8 cellular contexts compared by ENCODE assay signal in the genomic region with DNA sequence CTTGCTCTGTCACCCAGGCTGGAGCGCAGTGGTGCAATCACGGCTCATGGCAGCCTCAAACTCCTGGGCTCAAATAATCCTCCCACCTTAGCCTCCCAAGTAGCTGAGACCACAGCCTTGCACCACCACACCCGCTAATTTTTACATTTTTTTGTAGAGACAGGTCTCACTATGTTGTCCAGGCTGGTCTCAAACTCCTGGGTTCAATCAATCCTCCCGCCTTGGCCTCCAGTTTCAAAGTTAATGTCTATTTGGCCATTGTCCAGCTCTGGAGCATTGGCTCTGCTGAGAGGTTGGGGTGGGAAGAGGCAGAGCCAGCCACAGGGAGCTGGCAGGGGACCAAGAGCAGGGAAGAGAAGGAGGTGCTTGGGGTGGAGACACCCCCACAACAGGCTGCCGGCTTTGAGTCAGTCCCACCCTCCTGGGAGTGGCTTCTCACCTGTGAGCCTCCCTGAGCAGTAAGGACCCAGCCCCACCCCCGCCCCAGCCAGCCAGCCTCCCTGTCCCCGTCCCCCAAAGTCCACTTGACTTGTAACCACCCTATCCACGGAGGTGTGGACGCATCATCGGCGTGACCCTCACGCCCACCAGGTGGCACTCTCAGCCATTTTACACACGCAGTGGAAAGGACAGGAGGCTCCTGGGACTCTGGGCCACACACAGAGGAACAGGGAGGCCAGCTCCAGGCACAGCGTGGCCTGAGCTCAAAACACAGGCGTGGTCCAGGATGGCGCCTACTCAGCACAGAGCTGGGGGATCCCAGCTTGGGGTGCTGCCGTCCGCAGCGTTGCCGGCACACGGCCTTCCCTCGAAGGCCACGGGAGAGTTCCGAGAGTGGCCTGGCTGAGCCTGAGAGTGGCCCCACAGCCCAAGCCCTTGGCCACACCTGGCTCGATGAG. TPM values are rescaled to one million over a fixed set of nuclear protein-coding genes. Genes with fewer than 3 reads are reported as not detected.
A peak's percentile ranks its signal among the peaks of the same experiment; 100 is the strongest.
DNase-seq lines count a peak whose midpoint lies in the region; ATAC-seq and TF ChIP-seq lines count a peak whose summit lies in the region.

No MANE protein-coding gene starts in this region.

- no CpG with 5 or more reads among the region's 25 CpGs for WGBS in H9 (ENCODE audit: extremely low coverage, insufficient read length, low lambda C conversion rate)

- no peaks in the 10 kb centered on the region for H3K4me1 ChIP-seq in H9 (ENCODE audit: insufficient read depth, low read length)

- H4K8ac ChIP-seq in H9 (replicated peaks; ENCODE audit: insufficient read length, low read depth, low read length): no peak overlapping the region

- no peak overlapping the region for H3K9ac ChIP-seq in H9 (ENCODE audit: extremely low read depth, insufficient read length, low read length)

- H3K23me2 ChIP-seq in H9 (ENCODE audit: insufficient read length, low read depth, low read length, poor library complexity, severe bottlenecking): no peaks in the 10 kb centered on the region

- no peak overlapping the region for H2BK120ac ChIP-seq in H9 (ENCODE audit: low read depth, low read length, poor library complexity, severe bottlenecking)

- no peak overlapping the region for H3K4me3 ChIP-seq in AG09309 (ENCODE audit: control insufficient read depth, low read depth, low read length)

- H3K56ac ChIP-seq in H9 (ENCODE audit: insufficient read length, low read depth, low read length): no peak overlapping the region

- H3T11ph ChIP-seq in H9 (ENCODE audit: low read length): no peak overlapping the region

- H3K9me3 ChIP-seq in H9 (ENCODE audit: control insufficient read depth, low read depth, low read length): no peaks in the 10 kb centered on the region

- H4K20me1 ChIP-seq in H9 (ENCODE audit: control insufficient read depth, insufficient read depth, insufficient read length): no peaks in the 10 kb centered on the region

- H4K91ac ChIP-seq in H9 (ENCODE audit: insufficient read length, low read depth, low read length): no peak overlapping the region

- no peak overlapping the region for H3K14ac ChIP-seq in H9 (ENCODE audit: insufficient read depth, low read length)

- no peak overlapping the region for H2BK5ac ChIP-seq in H9 (ENCODE audit: insufficient read length, low read length)

- peak overlapping the region in 1 of 2 experiments; percentile 12; a peak in 1 of 5 replicates for H3K4me3 Mint-ChIP-seq in H9

- H3K4me2 ChIP-seq in H9 (ENCODE audit: insufficient read depth, insufficient read length, low read length): no peak overlapping the region

- peak; percentile 78 for TF ChIP-seq CTCF in AG09309 (IDR thresholded peaks at IDR 0.05; ENCODE audit: control insufficient read depth, insufficient read depth, low read depth, low read length, missing control alignments)
- TF ChIP-seq CTCF in H9 (conservative IDR thresholded peaks at IDR 0.05): peak; percentile 67

- H2BK20ac ChIP-seq in H9 (ENCODE audit: low read depth, low read length, poor library complexity, severe bottlenecking): no peak overlapping the region

- H3K36me3 Mint-ChIP-seq in H9 (ENCODE audit: insufficient read depth in 1 of 3, low read depth in 3 of 3): peaks cover 0 to 7% (median 0%) of the 10 kb centered on the region in 3 experiments; a peak in 4 of 7 replicates

- H2BK12ac ChIP-seq in H9 (ENCODE audit: insufficient read length, low read depth, low read length): no peak overlapping the region

- H3K18ac ChIP-seq in H9 (ENCODE audit: insufficient read length, low read depth, low read length): no peak overlapping the region

- DNase-seq in AG09309 (ENCODE audit: low read depth): peak; percentile 16
- peak; percentile 89 for DNase-seq in H9
- peak; percentile 88 to 94 for DNase-seq in NCI-H524 (lab: John Stamatoyannopoulos, UW)
- peak; percentile 71 to 78 for DNase-seq in activated CD4-positive, alpha-beta T cell treated with anti-CD3 and anti-CD28 coated beads, Interleukin-2, amount 50 U/mL, for 48 hours
- peak; percentile 36 for DNase-seq in effector CD4-positive, alpha-beta T cell
- peak; percentile 78 to 90 for DNase-seq in lung microvascular endothelial cell (ENCODE audit: low read depth in 2 of 2)
- DNase-seq in stimulated activated CD8-positive, alpha-beta memory T cell treated with anti-CD3 and anti-CD28 coated beads, Interleukin-15, amount 100 ng/mL, for 24 hours (ENCODE audit: low read depth): peak; percentile 26

- H3K4ac ChIP-seq in H9 (ENCODE audit: low read depth, low read length): no peak overlapping the region

- H3K27ac ChIP-seq in H9 (ENCODE audit: insufficient read length, low read depth, low read length): no peak overlapping the region

- no peak overlapping the region for H2AFZ ChIP-seq in H9 (ENCODE audit: low read length)

- no peaks in the 10 kb centered on the region for H3K27me3 ChIP-seq in H9 (ENCODE audit: insufficient read depth, low read length)

- H3K79me1 ChIP-seq in H9 (ENCODE audit: insufficient read depth, low read depth, low read length, poor library complexity, severe bottlenecking): no peaks in the 10 kb centered on the region

- no peak for ATAC-seq in HG03469 (IDR thresholded peaks at IDR 0.05; ENCODE audit: unreplicated experiment)

- no peak overlapping the region for H2AK5ac ChIP-seq in H9 (ENCODE audit: insufficient read length, low read length)

- no peak overlapping the region for H4K5ac ChIP-seq in H9 (ENCODE audit: insufficient read length, low read depth, low read length)

- H3K27me3 Mint-ChIP-seq in H9 (ENCODE audit: low read depth): peaks cover 1% of the 10 kb centered on the region

- H3K9me3 Mint-ChIP-seq in H9: peaks cover 15 to 16% of the 10 kb centered on the region in 2 experiments

- no peak overlapping the region for H2BK15ac ChIP-seq in H9 (ENCODE audit: low read depth, low read length)

- no peak overlapping the region for H3K27ac Mint-ChIP-seq in H9

- peaks cover 2 to 10% of the 10 kb centered on the region in 2 experiments; a peak in 2 of 4 replicates for H3K4me1 Mint-ChIP-seq in H9

- no peak overlapping the region for H3K23ac ChIP-seq in H9 (ENCODE audit: insufficient read length, low read depth, low read length)

- H3K79me2 ChIP-seq in H9 (ENCODE audit: insufficient read depth, low read length): no peaks in the 10 kb centered on the region

RNA-seq across cellular contexts. Expression of gene PVALEF, which starts 22.8 kb away (rescaled TPM):
- not detected in 2 replicates for total RNA-seq in H9 (2021)
- total RNA-seq in lung microvascular endothelial cell: not detected in 2 replicates

RNA-seq across cellular contexts. Expression of gene AATK, which starts 23.5 kb away (rescaled TPM):
- total RNA-seq in H9 (2021) (2.3 and 2.4 TPM in 2 replicates), lung microvascular endothelial cell (0.99 and 1.5 TPM in 2 replicates)

Comparison
In these comparisons a context has a peak if more than half of its experiments do, and no peak if none do; other contexts are left out.
1. DNase-seq: peak in every context shown above with its lines; median percentile 91 in NCI-H524; 89 in H9; 84 in lung microvascular endothelial cell; 74 in activated CD4-positive, alpha-beta T cell treated with anti-CD3 and anti-CD28 coated beads, Interleukin-2, amount 50 U/mL, for 48 hours; 36 in effector CD4-positive, alpha-beta T cell; 26 in stimulated activated CD8-positive, alpha-beta memory T cell treated with anti-CD3 and anti-CD28 coated beads, Interleukin-15, amount 100 ng/mL, for 24 hours; 16 in AG09309.